ENCODE assay signal across 25 cellular contexts in the genomic region with DNA sequence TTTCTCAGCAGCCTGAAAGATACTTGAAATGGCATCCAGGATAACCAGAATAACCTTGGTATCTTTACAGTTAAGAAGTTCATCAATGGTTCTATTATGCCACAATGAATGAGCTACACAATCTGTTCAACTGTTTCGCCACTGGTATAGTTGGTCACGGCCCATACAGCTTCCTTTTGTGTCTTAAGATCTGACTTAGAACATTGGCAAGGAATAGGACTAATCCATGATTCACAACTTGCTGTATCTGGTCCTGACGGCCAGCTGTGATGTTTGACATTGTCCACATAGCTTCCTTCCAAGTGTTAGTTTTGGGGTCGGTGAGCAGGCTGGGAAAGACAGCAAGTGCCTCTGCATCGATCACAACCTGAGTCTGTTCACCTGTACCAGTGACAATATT.
"Had no signal": no experiment of that assay in that cellular context is flagged by ENCODE, and none has a peak within 500 bp of the region (broad histone marks: within the 10 kb centered on the region; RNA-seq: fewer than 3 reads in every experiment).

No MANE protein-coding gene starts in this region.

- DNase-seq: dermis blood vessel endothelial cell; effector memory CD4-positive, alpha-beta T cell; foreskin keratinocyte; glutamatergic neuron; heart right ventricle; hypothalamus; immature natural killer cell; islet precursor cell; left ventricle myocardium superior; lower lobe of right lung; natural killer cell; occipital lobe; ovary; posterior cingulate gyrus; psoas muscle; right cardiac atrium; sigmoid colon; spleen; stimulated activated CD4-positive, alpha-beta T cell treated with anti-CD3 and anti-CD28 coated beads, Interleukin-4, amount 100 ng/mL, for 4 hours; stimulated activated naive CD8-positive, alpha-beta T cell treated with anti-CD3 and anti-CD28 coated beads, Interleukin-15, Interleukin-2, amounts not matched to agents 100 U/mL and 50 U/mL, for 24 hours had no signal

- H3K27me3 ChIP-seq: foreskin keratinocyte, heart right ventricle, ovary, sigmoid colon, spleen, tibial nerve, vagina had no signal

- H3K9me3 ChIP-seq: heart right ventricle, lower lobe of right lung, ovary, psoas muscle, sigmoid colon, spleen, thoracic aorta, tibial nerve, vagina had no signal

- H3K4me1 ChIP-seq: foreskin keratinocyte, lower lobe of right lung, spleen, tibial nerve, vagina had no signal

- H3K36me3 ChIP-seq: heart right ventricle, lower lobe of right lung, ovary, sigmoid colon, spleen, thoracic aorta, tibial nerve, vagina had no signal

- H3K27ac ChIP-seq: coronary artery, foreskin keratinocyte, heart right ventricle, lower lobe of right lung, ovary, psoas muscle, sigmoid colon, skin epidermis, spleen, thoracic aorta, tibial nerve, vagina had no signal

- H3K4me3 ChIP-seq: coronary artery, heart right ventricle, lower lobe of right lung, ovary, psoas muscle, sigmoid colon, skin epidermis, spleen, thoracic aorta, tibial nerve, vagina had no signal
